In the genomic region with DNA sequence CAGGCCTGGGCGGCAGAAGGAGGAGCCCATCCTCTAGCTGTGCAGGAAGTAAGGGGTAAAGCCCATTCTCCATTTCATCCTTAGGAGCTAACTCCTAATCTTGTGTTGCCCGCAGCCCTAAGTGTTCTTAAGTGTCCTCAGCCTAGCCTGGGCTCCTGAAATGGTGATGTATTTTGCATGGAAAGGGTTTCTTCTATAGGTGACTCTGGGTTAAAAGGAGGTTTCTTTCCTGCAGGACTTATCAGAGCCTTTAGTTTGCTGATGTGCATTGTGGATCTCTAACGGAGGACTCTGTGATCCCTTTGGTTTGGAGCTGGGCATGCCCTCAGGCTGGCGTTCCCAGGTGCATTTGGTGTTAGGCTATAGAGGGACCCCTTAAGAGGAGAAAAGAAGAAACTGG, we compare ENCODE assay signal across 32 cellular contexts. TPM values are rescaled to one million over a fixed set of nuclear protein-coding genes. Genes with fewer than 3 reads are reported as not detected.
"Had no signal": no experiment of that assay in that cellular context is flagged by ENCODE, and none has a peak within 500 bp of the region (broad histone marks: within the 10 kb centered on the region; RNA-seq: fewer than 3 reads in every experiment).

No MANE protein-coding gene starts in this region.

- H3K4me1 Mint-ChIP-seq: activated B cell treated with CpG ODN at 0.5 μM for 24 hours; activated naive CD4-positive, alpha-beta T cell treated with anti-CD3 and anti-CD28 coated beads, Interleukin-2, amount 10 ng/mL, durations not matched to agents 7 days and 5 days; activated naive CD8-positive, alpha-beta T cell treated with anti-CD3 and anti-CD28 coated beads, Interleukin-2, amount 50 U/mL, for 24 hours; central memory CD8-positive, alpha-beta T cell; stimulated activated memory B cell treated with anti-CD40 and anti-IgM and Interleukin-4, amounts not matched to agents 10 μg/mL and 1 μg/mL and 100 μg/mL, for 72 hours had no signal

- H3K36me3 Mint-ChIP-seq: activated naive CD4-positive, alpha-beta T cell treated with anti-CD3 and anti-CD28 coated beads, Interleukin-2, amount 10 ng/mL, durations not matched to agents 7 days and 5 days; mesothelial cell of epicardium; naive B cell; stimulated activated memory B cell treated with anti-CD40 and anti-IgM and Interleukin-4, amounts not matched to agents 10 μg/mL and 1 μg/mL and 100 μg/mL, for 72 hours had no signal

- H3K9me3 Mint-ChIP-seq: activated B cell treated with CpG ODN at 0.5 μM for 24 hours; activated CD8-positive, alpha-beta T cell treated with anti-CD3 and anti-CD28 coated beads for 36 hours; activated naive CD4-positive, alpha-beta T cell treated with anti-CD3 and anti-CD28 coated beads, Interleukin-2, amount 10 ng/mL, durations not matched to agents 7 days and 5 days; activated naive CD8-positive, alpha-beta T cell treated with anti-CD3 and anti-CD28 coated beads, Interleukin-2, amount 50 U/mL, for 24 hours; activated T-helper 1 cell treated with anti-CD3 and anti-CD28 coated beads, Interleukin-12 subunit alpha, Interleukin-12 subunit beta, Interleukin-2, Interleukin-4 antibody, amounts not matched to agents 30 ng/mL and 10 ng/mL and 1 ng/mL, durations not matched to agents 14 hours and 24 hours and 36 hours; central memory CD8-positive, alpha-beta T cell; dendritic cell treated with granulocyte-macrophage colony-stimulating factor and Interleukin-4, amounts not matched to agents 40 ng/mL and 50 ng/mL, for 4 days; mesothelial cell of epicardium; naive B cell; nephron progenitor cell; stimulated activated memory B cell treated with anti-CD40 and anti-IgM and Interleukin-4, amounts not matched to agents 10 μg/mL and 1 μg/mL and 100 μg/mL, for 72 hours had no signal

- ATAC-seq: activated CD8-positive, alpha-beta T cell treated with anti-CD3 and anti-CD28 coated beads for 36 hours; activated naive CD8-positive, alpha-beta T cell treated with anti-CD3 and anti-CD28 coated beads, Interleukin-2, amount 50 U/mL, for 24 hours; left cardiac atrium; sciatic nerve; stimulated activated memory B cell treated with anti-CD40 and anti-IgM and Interleukin-4, amounts not matched to agents 10 μg/mL and 1 μg/mL and 100 μg/mL, for 72 hours had no signal

- DNase-seq: activated B cell treated with CpG ODN at 0.5 μM for 24 hours; activated CD4-positive, alpha-beta T cell treated with anti-CD3 and anti-CD28 coated beads, Interleukin-2, amount 50 U/mL, for 1 hour; activated CD8-positive, alpha-beta T cell treated with anti-CD3 and anti-CD28 coated beads for 36 hours; activated effector memory CD4-positive, alpha-beta T cell treated with anti-CD3 and anti-CD28 coated beads, Interleukin-2, amount 50 U/mL, for 16 hours; activated naive CD4-positive, alpha-beta T cell treated with anti-CD3 and anti-CD28 coated beads, Interleukin-2, amount 10 ng/mL, durations not matched to agents 7 days and 5 days; activated naive CD8-positive, alpha-beta T cell treated with anti-CD3 and anti-CD28 coated beads, Interleukin-2, amount 50 U/mL, for 24 hours; activated T-cell treated with anti-CD3 and anti-CD28 coated beads, Interleukin-2, amount 50 U/mL, for 1 hour; amygdala; esophagus squamous epithelium; left cardiac atrium; naive B cell; nephron progenitor cell; ovary; small intestine; stimulated activated CD4-positive, alpha-beta T cell treated with anti-CD3 and anti-CD28 coated beads, Interleukin-1b, Interleukin-23, amount 100 ng/mL, for 48 hours; stimulated activated CD4-positive, alpha-beta T cell treated with anti-CD3 and anti-CD28 coated beads, Interleukin-4, amount 100 ng/mL, for 4 hours; stimulated activated CD8-positive, alpha-beta memory T cell treated with anti-CD3 and anti-CD28 coated beads, Interleukin-4, amount 100 ng/mL, for 48 hours; T-helper 2 cell; transverse colon had no signal

- H3K4me3 Mint-ChIP-seq: activated B cell treated with CpG ODN at 0.5 μM for 24 hours; activated CD8-positive, alpha-beta T cell treated with anti-CD3 and anti-CD28 coated beads for 36 hours; activated naive CD4-positive, alpha-beta T cell treated with anti-CD3 and anti-CD28 coated beads, Interleukin-2, amount 10 ng/mL, durations not matched to agents 7 days and 5 days; activated naive CD8-positive, alpha-beta T cell treated with anti-CD3 and anti-CD28 coated beads, Interleukin-2, amount 50 U/mL, for 24 hours; activated T-helper 1 cell treated with anti-CD3 and anti-CD28 coated beads, Interleukin-12 subunit alpha, Interleukin-12 subunit beta, Interleukin-2, Interleukin-4 antibody, amounts not matched to agents 30 ng/mL and 10 ng/mL and 1 ng/mL, durations not matched to agents 14 hours and 24 hours and 36 hours; central memory CD8-positive, alpha-beta T cell; dendritic cell treated with granulocyte-macrophage colony-stimulating factor and Interleukin-4, amounts not matched to agents 40 ng/mL and 50 ng/mL, for 4 days; mesothelial cell of epicardium; naive B cell; nephron progenitor cell; stimulated activated memory B cell treated with anti-CD40 and anti-IgM and Interleukin-4, amounts not matched to agents 10 μg/mL and 1 μg/mL and 100 μg/mL, for 72 hours had no signal

- H3K27me3 ChIP-seq: ovary, transverse colon, vagina had no signal

- H3K36me3 ChIP-seq: esophagus squamous epithelium, ovary, transverse colon, vagina had no signal

- H3K27ac ChIP-seq: ovary, transverse colon, vagina had no signal

- H3K27ac Mint-ChIP-seq: activated B cell treated with CpG ODN at 0.5 μM for 24 hours; activated CD8-positive, alpha-beta T cell treated with anti-CD3 and anti-CD28 coated beads for 36 hours; activated naive CD8-positive, alpha-beta T cell treated with anti-CD3 and anti-CD28 coated beads, Interleukin-2, amount 50 U/mL, for 24 hours; activated T-helper 1 cell treated with anti-CD3 and anti-CD28 coated beads, Interleukin-12 subunit alpha, Interleukin-12 subunit beta, Interleukin-2, Interleukin-4 antibody, amounts not matched to agents 30 ng/mL and 10 ng/mL and 1 ng/mL, durations not matched to agents 14 hours and 24 hours and 36 hours; dendritic cell treated with granulocyte-macrophage colony-stimulating factor and Interleukin-4, amounts not matched to agents 40 ng/mL and 50 ng/mL, for 4 days; mesothelial cell of epicardium; nephron progenitor cell; progenitor cell of endocrine pancreas; stimulated activated memory B cell treated with anti-CD40 and anti-IgM and Interleukin-4, amounts not matched to agents 10 μg/mL and 1 μg/mL and 100 μg/mL, for 72 hours had no signal

- H3K4me1 ChIP-seq: transverse colon, vagina had no signal

- H3K27me3 Mint-ChIP-seq: activated CD8-positive, alpha-beta T cell treated with anti-CD3 and anti-CD28 coated beads for 36 hours; activated naive CD8-positive, alpha-beta T cell treated with anti-CD3 and anti-CD28 coated beads, Interleukin-2, amount 50 U/mL, for 24 hours; progenitor cell of endocrine pancreas had no signal

- H3K4me3 ChIP-seq: esophagus squamous epithelium, ovary, transverse colon, vagina had no signal

- H3K9me3 ChIP-seq: esophagus squamous epithelium, ovary, transverse colon, vagina had no signal

RNA-seq across cellular contexts. Expression of a gene that starts 48.5 kb away (rescaled TPM):
- total RNA-seq: activated B cell treated with CpG ODN at 0.5 μM for 24 hours; activated CD8-positive, alpha-beta T cell treated with anti-CD3 and anti-CD28 coated beads for 36 hours; activated T-helper 1 cell treated with anti-CD3 and anti-CD28 coated beads, Interleukin-12 subunit alpha, Interleukin-12 subunit beta, Interleukin-2, Interleukin-4 antibody, amounts not matched to agents 30 ng/mL and 10 ng/mL and 1 ng/mL, durations not matched to agents 14 hours and 24 hours and 36 hours; esophagus squamous epithelium; frontal cortex; liver; mammary epithelial cell; mesothelial cell of epicardium; ovary; progenitor cell of endocrine pancreas; renal cortical epithelial cell; sciatic nerve; temporal lobe; transverse colon; vagina had no signal
- polyA plus RNA-seq: liver, mammary epithelial cell had no signal
